In genomic region chr1:186301448-186301847, GRCh38 we compare ENCODE assay signal across 11 cellular contexts. TPM values are rescaled to one million over a fixed set of nuclear protein-coding genes. Genes with fewer than 3 reads are reported as not detected.
"Had no signal": no experiment of that assay in that cellular context is flagged by ENCODE, and none has a peak within 500 bp of the region (broad histone marks: within the 10 kb centered on the region; RNA-seq: fewer than 3 reads in every experiment).

No MANE protein-coding gene starts in this region.

- H3K36me3 Mint-ChIP-seq: naive B cell; stimulated activated memory B cell treated with anti-CD40 and anti-IgM and Interleukin-4, amounts not matched to agents 10 μg/mL and 1 μg/mL and 100 μg/mL, for 72 hours had no signal

- H3K4me3 Mint-ChIP-seq: naive B cell; stimulated activated memory B cell treated with anti-CD40 and anti-IgM and Interleukin-4, amounts not matched to agents 10 μg/mL and 1 μg/mL and 100 μg/mL, for 72 hours had no signal

- H3K9me3 Mint-ChIP-seq: naive B cell; stimulated activated memory B cell treated with anti-CD40 and anti-IgM and Interleukin-4, amounts not matched to agents 10 μg/mL and 1 μg/mL and 100 μg/mL, for 72 hours had no signal

- ATAC-seq: esophagus mucosa; lower lobe of right lung; stimulated activated memory B cell treated with anti-CD40 and anti-IgM and Interleukin-4, amounts not matched to agents 10 μg/mL and 1 μg/mL and 100 μg/mL, for 72 hours had no signal

- H3K27me3 Mint-ChIP-seq: naive B cell; stimulated activated memory B cell treated with anti-CD40 and anti-IgM and Interleukin-4, amounts not matched to agents 10 μg/mL and 1 μg/mL and 100 μg/mL, for 72 hours had no signal

- H3K27ac Mint-ChIP-seq: naive B cell; stimulated activated memory B cell treated with anti-CD40 and anti-IgM and Interleukin-4, amounts not matched to agents 10 μg/mL and 1 μg/mL and 100 μg/mL, for 72 hours had no signal

- DNase-seq: lower lobe of right lung, midbrain, naive B cell, retina, tibial artery, uterus had no signal

RNA-seq across cellular contexts. Expression of gene PRG4, which starts 5.4 kb away (rescaled TPM):
- total RNA-seq: bronchial epithelial cell, dermis microvascular lymphatic vessel endothelial cell, esophagus mucosa, fibroblast of villous mesenchyme had no signal
